8 cellular contexts compared by ENCODE assay signal in genomic region chr1:180533571-180533987, GRCh38. TPM values are rescaled to one million over a fixed set of nuclear protein-coding genes. Genes with fewer than 3 reads are reported as not detected.
DNase-seq lines count a peak whose midpoint lies in the region; ATAC-seq and TF ChIP-seq lines count a peak whose summit lies in the region.

No MANE protein-coding gene starts in this region.

- no peaks in the 10 kb centered on the region for H3K9me2 ChIP-seq in GM23248 (ENCODE audit: insufficient read depth)

- peak; percentile 78 for TF ChIP-seq CTCF in smooth muscle cell (IDR thresholded peaks at IDR 0.05; ENCODE audit: borderline replicate concordance, insufficient read depth, poor library complexity, severe bottlenecking)

- WGBS in GM23248 (ENCODE audit: low coverage in 1 of 2, low lambda C conversion rate in 2 of 2, missing lambda C conversion rate in 2 of 2), 2 experiments = 22 to 26% methylated on average over 6 of the region's 6 CpGs
- WGBS in smooth muscle cell (ENCODE audit: low lambda C conversion rate) = 14% methylated on average over 6 of the region's 6 CpGs

- ATAC-seq in HG02610 (IDR thresholded peaks at IDR 0.05; ENCODE audit: unreplicated experiment) = no peak

- H2AFZ ChIP-seq in GM23248 (peak overlapping the region; percentile 60), smooth muscle cell (ENCODE audit: low read depth) (peak overlapping the region; percentile 50)

- H3K4me1 ChIP-seq in GM23248 (ENCODE audit: insufficient read depth) (0 out of 2 replicates have a peak, but pooled peaks cover 5% of the 10 kb centered on the region), smooth muscle cell (ENCODE audit: low read depth) (no peaks in the 10 kb centered on the region)

- H4K20me1 ChIP-seq in GM23248 (ENCODE audit: insufficient read depth) (no peaks in the 10 kb centered on the region), smooth muscle cell (ENCODE audit: low read depth) (no peaks in the 10 kb centered on the region)

- H3K27ac ChIP-seq in GM23248 = no peak overlapping the region
- H3K27ac ChIP-seq in smooth muscle cell (ENCODE audit: low read depth) = no peak overlapping the region

- H3F3A ChIP-seq in GM23248 (ENCODE audit: insufficient read depth) (no peaks in the 10 kb centered on the region), smooth muscle cell (ENCODE audit: low read depth) (no peaks in the 10 kb centered on the region)

- H3K9ac ChIP-seq in GM23248 (no peak overlapping the region), smooth muscle cell (ENCODE audit: low read depth) (no peak overlapping the region)

- no peaks in the 10 kb centered on the region for H3K27me3 ChIP-seq in GM23248 (replicated peaks; ENCODE audit: insufficient read depth)
- no peaks in the 10 kb centered on the region for H3K27me3 ChIP-seq in smooth muscle cell (ENCODE audit: low read depth)

- DNase-seq in COLO668 (lab: John Stamatoyannopoulos, UW; ENCODE audit: unreplicated experiment) (peak; percentile 73), GM23248 (peak; percentile 83), NCI-H146 treated with DMSO at 0.1 percent for 48 hours (lab: John Stamatoyannopoulos, UW; ENCODE audit: unreplicated experiment) (peak; percentile 78), T-helper 2 cell (peak in 3 of 5 experiments; percentile 30 to 63 (median 48)), amygdala (lab: John Stamatoyannopoulos, UW) (peak in 41 of 56 donors; percentile 3 to 72 (median 27)), hepatic stellate cell (ENCODE audit: low spot score) (peak; percentile 58), smooth muscle cell (lab: John Stamatoyannopoulos, UW; ENCODE audit: unreplicated experiment) (no peak)

- H3K9me3 ChIP-seq in GM23248 (ENCODE audit: low read depth) = no peaks in the 10 kb centered on the region
- no peaks in the 10 kb centered on the region for H3K9me3 ChIP-seq in smooth muscle cell (replicated peaks; ENCODE audit: low read depth)

- H3K79me2 ChIP-seq in GM23248 (ENCODE audit: insufficient read depth) (no peaks in the 10 kb centered on the region), smooth muscle cell (ENCODE audit: low read depth) (no peaks in the 10 kb centered on the region)

- H3K4me2 ChIP-seq in GM23248 (ENCODE audit: unreplicated experiment) (no peak overlapping the region), smooth muscle cell (no peak overlapping the region)

- H3K36me3 ChIP-seq in GM23248 (ENCODE audit: low read depth) = no peaks in the 10 kb centered on the region
- no peaks in the 10 kb centered on the region for H3K36me3 ChIP-seq in smooth muscle cell (ENCODE audit: low read depth)

- in situ Hi-C loops in GM23248 (cut with MboI) = no loop called here

- H3K4me3 ChIP-seq in GM23248 = no peak overlapping the region
- no peak overlapping the region for H3K4me3 ChIP-seq in smooth muscle cell

RNA-seq across cellular contexts. Expression of gene OVAAL, which starts 25.2 kb away (rescaled TPM):
- not detected in 2 replicates for total RNA-seq in GM23248 (2014; rRNA removed; shearing (Covaris generic))
- not detected in 2 replicates for polyA plus RNA-seq in GM23248 (2016; fragmentation: Nextera tagmentation; extraction: Ambion mirVana)
- not detected in 2 replicates for total RNA-seq in smooth muscle cell
- polyA plus RNA-seq in smooth muscle cell = not detected in 2 replicates

RNA-seq across cellular contexts. Expression of gene ACBD6, which starts 31.2 kb away (rescaled TPM):
- 27.3 and 45.9 TPM in 2 replicates for total RNA-seq in GM23248 (2014; rRNA removed; shearing (Covaris generic))
- polyA plus RNA-seq in GM23248 (2016; fragmentation: Nextera tagmentation; extraction: Ambion mirVana) = 41.0 and 44.2 TPM in 2 replicates
- total RNA-seq in smooth muscle cell = 45.9 and 48.7 TPM in 2 replicates
- 43.0 and 44.1 TPM in 2 replicates for polyA plus RNA-seq in smooth muscle cell
